ENCODE assay signal across 26 cellular contexts in the genomic region with DNA sequence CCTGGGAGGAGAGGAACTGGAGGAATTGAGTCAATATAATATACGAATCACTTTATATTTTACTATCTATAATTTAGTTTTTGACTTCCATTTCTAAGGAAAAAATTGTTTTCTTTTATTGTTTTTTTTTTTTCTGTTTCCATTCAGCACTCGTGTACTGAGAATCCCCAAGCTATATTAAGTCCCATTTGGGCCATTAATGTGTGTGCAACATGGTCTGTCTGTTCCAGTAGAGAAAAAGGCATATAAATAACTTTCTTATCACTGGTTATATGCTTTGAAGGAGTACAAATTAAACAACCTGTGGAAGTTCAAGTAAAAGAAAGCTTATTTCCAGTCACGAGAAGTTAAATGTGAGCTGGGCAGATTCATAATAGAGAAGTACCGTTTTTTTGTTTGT.
"Had no signal": no experiment of that assay in that cellular context is flagged by ENCODE, and none has a peak within 500 bp of the region (broad histone marks: within the 10 kb centered on the region; RNA-seq: fewer than 3 reads in every experiment).

No MANE protein-coding gene starts in this region.

- H3K27me3 Mint-ChIP-seq: activated CD4-positive, alpha-beta memory T cell treated with anti-CD3 and anti-CD28 coated beads, Interleukin-2, amount 10 ng/mL, durations not matched to agents 7 days and 5 days; activated CD4-positive, alpha-beta T cell treated with anti-CD3 and anti-CD28 coated beads, Interleukin-2, amount 10 ng/mL, durations not matched to agents 7 days and 5 days; activated naive CD4-positive, alpha-beta T cell treated with anti-CD3 and anti-CD28 coated beads, Interleukin-2, amount 10 ng/mL, durations not matched to agents 7 days and 5 days; activated naive CD8-positive, alpha-beta T cell treated with anti-CD3 and anti-CD28 coated beads, Interleukin-2, amount 10 ng/mL, durations not matched to agents 7 days and 5 days; activated T-cell treated with anti-CD3 and anti-CD28 coated beads, Interleukin-2, amount 50 U/mL, for 24 hours; dendritic cell treated with granulocyte-macrophage colony-stimulating factor and Interleukin-4, amounts not matched to agents 40 ng/mL and 50 ng/mL, for 4 days had no signal

- H3K4me1 ChIP-seq: testis had no signal

- H3K36me3 ChIP-seq: brain microvascular endothelial cell, gastrocnemius medialis, lower lobe of right lung, spleen, upper lobe of left lung had no signal

- ATAC-seq: natural killer cell; stimulated activated naive CD8-positive, alpha-beta T cell treated with anti-CD3 and anti-CD28 coated beads, Interleukin-15, Interleukin-2, amounts not matched to agents 100 U/mL and 50 U/mL, for 24 hours had no signal

- H3K4me3 Mint-ChIP-seq: activated CD4-positive, alpha-beta memory T cell treated with anti-CD3 and anti-CD28 coated beads, Interleukin-2, amount 10 ng/mL, durations not matched to agents 7 days and 5 days; activated CD4-positive, alpha-beta T cell treated with anti-CD3 and anti-CD28 coated beads, Interleukin-2, amount 10 ng/mL, durations not matched to agents 7 days and 5 days; activated naive CD4-positive, alpha-beta T cell treated with anti-CD3 and anti-CD28 coated beads, Interleukin-2, amount 10 ng/mL, durations not matched to agents 7 days and 5 days; activated naive CD8-positive, alpha-beta T cell treated with anti-CD3 and anti-CD28 coated beads, Interleukin-2, amount 10 ng/mL, durations not matched to agents 7 days and 5 days; activated T-cell treated with anti-CD3 and anti-CD28 coated beads, Interleukin-2, amount 50 U/mL, for 24 hours; dendritic cell treated with granulocyte-macrophage colony-stimulating factor and Interleukin-4, amounts not matched to agents 40 ng/mL and 50 ng/mL, for 4 days; endodermal cell; natural killer cell had no signal

- H3K9me3 ChIP-seq: gastrocnemius medialis, lower lobe of right lung, testis, upper lobe of left lung had no signal

- H3K27ac Mint-ChIP-seq: activated CD4-positive, alpha-beta memory T cell treated with anti-CD3 and anti-CD28 coated beads, Interleukin-2, amount 10 ng/mL, durations not matched to agents 7 days and 5 days; activated CD4-positive, alpha-beta T cell treated with anti-CD3 and anti-CD28 coated beads, Interleukin-2, amount 10 ng/mL, durations not matched to agents 7 days and 5 days; activated naive CD4-positive, alpha-beta T cell treated with anti-CD3 and anti-CD28 coated beads, Interleukin-2, amount 10 ng/mL, durations not matched to agents 7 days and 5 days; activated naive CD8-positive, alpha-beta T cell treated with anti-CD3 and anti-CD28 coated beads, Interleukin-2, amount 10 ng/mL, durations not matched to agents 7 days and 5 days; activated T-cell treated with anti-CD3 and anti-CD28 coated beads, Interleukin-2, amount 50 U/mL, for 24 hours; endodermal cell; natural killer cell had no signal

- H3K4me1 Mint-ChIP-seq: activated CD4-positive, alpha-beta memory T cell treated with anti-CD3 and anti-CD28 coated beads, Interleukin-2, amount 10 ng/mL, durations not matched to agents 7 days and 5 days had no signal

- H3K9me3 Mint-ChIP-seq: activated CD4-positive, alpha-beta memory T cell treated with anti-CD3 and anti-CD28 coated beads, Interleukin-2, amount 10 ng/mL, durations not matched to agents 7 days and 5 days; activated naive CD4-positive, alpha-beta T cell treated with anti-CD3 and anti-CD28 coated beads, Interleukin-2, amount 10 ng/mL, durations not matched to agents 7 days and 5 days; activated T-cell treated with anti-CD3 and anti-CD28 coated beads, Interleukin-2, amount 50 U/mL, for 24 hours; dendritic cell treated with granulocyte-macrophage colony-stimulating factor and Interleukin-4, amounts not matched to agents 40 ng/mL and 50 ng/mL, for 4 days; natural killer cell had no signal

- DNase-seq: activated CD4-positive, alpha-beta memory T cell treated with anti-CD3 and anti-CD28 coated beads, Interleukin-2, amount 10 ng/mL, durations not matched to agents 7 days and 5 days; activated CD4-positive, alpha-beta T cell treated with anti-CD3 and anti-CD28 coated beads for 1 hour; activated CD4-positive, alpha-beta T cell treated with anti-CD3 and anti-CD28 coated beads, Interleukin-2, amount 10 ng/mL, durations not matched to agents 7 days and 5 days; activated CD8-positive, alpha-beta memory T cell treated with anti-CD3 and anti-CD28 coated beads, Interleukin-2, amount 50 U/mL, for 48 hours; activated gamma-delta T cell; activated naive CD4-positive, alpha-beta T cell treated with anti-CD3 and anti-CD28 coated beads, Interleukin-2, amount 10 ng/mL, durations not matched to agents 7 days and 5 days; activated naive CD8-positive, alpha-beta T cell treated with anti-CD3 and anti-CD28 coated beads, Interleukin-2, amount 10 ng/mL, durations not matched to agents 7 days and 5 days; activated T-cell treated with anti-CD3 and anti-CD28 coated beads, Interleukin-2, amount 50 U/mL, for 24 hours; amniotic stem cell; brain microvascular endothelial cell; central memory CD4-positive, alpha-beta T cell; endodermal cell; gastrocnemius medialis; glutamatergic neuron; kidney; lower lobe of right lung; mesendoderm; natural killer cell; posterior cingulate gyrus; right cardiac atrium; spleen; stimulated activated naive CD8-positive, alpha-beta T cell treated with anti-CD3 and anti-CD28 coated beads, Interleukin-15, Interleukin-2, amounts not matched to agents 100 U/mL and 50 U/mL, for 24 hours; T-helper 2 cell; testis; upper lobe of left lung had no signal

- H3K36me3 Mint-ChIP-seq: natural killer cell had no signal

- H3K27ac ChIP-seq: brain microvascular endothelial cell, gastrocnemius medialis, lower lobe of right lung, testis, upper lobe of left lung had no signal

- H3K4me3 ChIP-seq: gastrocnemius medialis, testis had no signal

- H3K27me3 ChIP-seq: brain microvascular endothelial cell, gastrocnemius medialis, spleen, testis, upper lobe of left lung had no signal
